In genomic region chr19:30105723-30106122, GRCh38 we compare ENCODE assay signal across 15 cellular contexts.
"Had no signal": no experiment of that assay in that cellular context is flagged by ENCODE, and none has a peak within 500 bp of the region (broad histone marks: within the 10 kb centered on the region; RNA-seq: fewer than 3 reads in every experiment).

No MANE protein-coding gene starts in this region.

- H3K27me3 Mint-ChIP-seq: activated CD8-positive, alpha-beta T cell treated with anti-CD3 and anti-CD28 coated beads for 36 hours had no signal

- H3K36me3 ChIP-seq: ascending aorta, lower lobe of right lung, pancreas, stomach, thoracic aorta, uterus had no signal

- H3K4me3 ChIP-seq: ascending aorta, lower lobe of right lung, pancreas, stomach, thoracic aorta, uterus had no signal

- DNase-seq: activated CD8-positive, alpha-beta memory T cell treated with anti-CD3 and anti-CD28 coated beads, Interleukin-2, amount 50 U/mL, for 4 hours; activated CD8-positive, alpha-beta T cell treated with anti-CD3 and anti-CD28 coated beads for 36 hours; activated gamma-delta T cell treated with Interleukin-2 at 50 U/mL for 16 hours; activated naive CD8-positive, alpha-beta T cell treated with anti-CD3 and anti-CD28 coated beads, Interleukin-2, amount 10 ng/mL, durations not matched to agents 7 days and 5 days; activated T-cell treated with anti-CD3 and anti-CD28 coated beads, Interleukin-2, amount 50 U/mL, for 72 hours; lower lobe of right lung; midbrain; pancreas; retina; stomach; uterus had no signal

- H3K27ac Mint-ChIP-seq: activated CD8-positive, alpha-beta T cell treated with anti-CD3 and anti-CD28 coated beads for 36 hours; activated naive CD8-positive, alpha-beta T cell treated with anti-CD3 and anti-CD28 coated beads, Interleukin-2, amount 10 ng/mL, durations not matched to agents 7 days and 5 days; activated T-cell treated with anti-CD3 and anti-CD28 coated beads, Interleukin-2, amount 50 U/mL, for 72 hours had no signal

- H3K9me3 Mint-ChIP-seq: activated naive CD8-positive, alpha-beta T cell treated with anti-CD3 and anti-CD28 coated beads, Interleukin-2, amount 10 ng/mL, durations not matched to agents 7 days and 5 days had no signal

- H3K9me3 ChIP-seq: ascending aorta, lower lobe of right lung, pancreas, stomach, thoracic aorta, uterus had no signal

- H3K36me3 Mint-ChIP-seq: activated naive CD8-positive, alpha-beta T cell treated with anti-CD3 and anti-CD28 coated beads, Interleukin-2, amount 10 ng/mL, durations not matched to agents 7 days and 5 days had no signal

- H3K27ac ChIP-seq: ascending aorta, lower lobe of right lung, pancreas, stomach, thoracic aorta, uterus had no signal

- FAIRE-seq: bronchial epithelial cell, pancreas had no signal

- H3K4me3 Mint-ChIP-seq: activated CD8-positive, alpha-beta T cell treated with anti-CD3 and anti-CD28 coated beads for 36 hours; activated naive CD8-positive, alpha-beta T cell treated with anti-CD3 and anti-CD28 coated beads, Interleukin-2, amount 10 ng/mL, durations not matched to agents 7 days and 5 days; activated T-cell treated with anti-CD3 and anti-CD28 coated beads, Interleukin-2, amount 50 U/mL, for 72 hours had no signal

- H3K27me3 ChIP-seq: ascending aorta, pancreas, uterus had no signal

- H3K4me1 Mint-ChIP-seq: activated naive CD8-positive, alpha-beta T cell treated with anti-CD3 and anti-CD28 coated beads, Interleukin-2, amount 10 ng/mL, durations not matched to agents 7 days and 5 days had no signal

- ATAC-seq: activated CD8-positive, alpha-beta T cell treated with anti-CD3 and anti-CD28 coated beads for 36 hours; activated T-cell treated with anti-CD3 and anti-CD28 coated beads, Interleukin-2, amount 50 U/mL, for 72 hours; esophagus mucosa; lower lobe of right lung; pancreas had no signal

- H3K4me1 ChIP-seq: ascending aorta, lower lobe of right lung, pancreas, stomach, uterus had no signal
